In genomic region chr2:30686669-30687068, GRCh38 we compare ENCODE assay signal across 13 cellular contexts.
A peak's percentile ranks its signal among the peaks of the same experiment; 100 is the strongest.
DNase-seq lines count a peak whose midpoint lies in the region; ATAC-seq and TF ChIP-seq lines count a peak whose summit lies in the region.
"Had no signal": no experiment of that assay in that cellular context is flagged by ENCODE, and none has a peak within 500 bp of the region (broad histone marks: within the 10 kb centered on the region; RNA-seq: fewer than 3 reads in every experiment).

No MANE protein-coding gene starts in this region.

- DNase-seq in breast epithelium (ENCODE audit: low spot score in 2 of 2): peak in 1 of 2 donors; percentile 64
- DNase-seq in mammary epithelial cell: no peak
- peak; percentile 84 for DNase-seq in NCI-H1417 treated with DMSO at 0.1 percent for 48 hours (lab: John Stamatoyannopoulos, UW)
- peak; percentile 68 for DNase-seq in esophagus muscularis mucosa (ENCODE audit: extremely low spot score)
- DNase-seq in NOMO-1 (lab: John Stamatoyannopoulos, UW; ENCODE audit: unreplicated experiment in 2 of 2): no peak
- DNase-seq: CD4-positive, alpha-beta memory T cell; DND-41; GDM1; SIG-M5 had no signal

- H4K20me1 ChIP-seq in mammary epithelial cell (ENCODE audit: insufficient read depth, low read length): no peaks in the 10 kb centered on the region

- no peaks in the 10 kb centered on the region for H3K9me3 ChIP-seq in breast epithelium
- no peaks in the 10 kb centered on the region for H3K9me3 ChIP-seq in mammary epithelial cell (replicated peaks; ENCODE audit: insufficient read depth, low read length)
- H3K9me3 ChIP-seq in esophagus muscularis mucosa: no peaks in the 10 kb centered on the region
- no peaks in the 10 kb centered on the region for H3K9me3 ChIP-seq in parathyroid adenoma (ENCODE audit: control insufficient read depth, low read length)
- H3K9me3 ChIP-seq: HAP-1 had no signal

- H2AFZ ChIP-seq in mammary epithelial cell (ENCODE audit: low read depth, low read length): no peak overlapping the region
- peak overlapping the region; percentile 33 for H2AFZ ChIP-seq in parathyroid adenoma

- TF ChIP-seq EP300 in esophagus muscularis mucosa (IDR thresholded peaks at IDR 0.05): no peak

- H3K79me2 ChIP-seq in mammary epithelial cell (ENCODE audit: insufficient read depth, low read length) (no peaks in the 10 kb centered on the region), parathyroid adenoma (no peaks in the 10 kb centered on the region)

- no peak overlapping the region for H3K9ac ChIP-seq in mammary epithelial cell (ENCODE audit: insufficient read depth, low read length)
- no peak overlapping the region for H3K9ac ChIP-seq in parathyroid adenoma

- WGBS in mammary epithelial cell (ENCODE audit: low coverage, missing lambda C conversion rate): 21% methylated on average over 4 of the region's 4 CpGs
- WGBS in esophagus muscularis mucosa: 42% methylated on average over 4 of the region's 4 CpGs

- H3K4me2 ChIP-seq in mammary epithelial cell (ENCODE audit: insufficient read depth, low read depth, low read length) (no peak overlapping the region), parathyroid adenoma (ENCODE audit: low read length) (no peak overlapping the region)

- in situ Hi-C loops in mammary epithelial cell (cut with MboI; ENCODE audit: low sequenced_read_pairs in 2 of 2): no loop called here

- H3K27ac ChIP-seq in breast epithelium (peak overlapping the region; percentile 18 to 25), mammary epithelial cell (ENCODE audit: insufficient read depth, low read depth, low read length) (no peak overlapping the region), esophagus muscularis mucosa (replicated peaks in 1 of 4) (peak overlapping the region; percentile 55 to 67 (median 62)), parathyroid adenoma (no peak overlapping the region)

- H3K27me3 ChIP-seq in breast epithelium (no peaks in the 10 kb centered on the region), mammary epithelial cell (ENCODE audit: insufficient read depth, low read length) (no peaks in the 10 kb centered on the region), esophagus muscularis mucosa (no peaks in the 10 kb centered on the region), parathyroid adenoma (ENCODE audit: control insufficient read depth, insufficient read depth, low read length) (no peaks in the 10 kb centered on the region)

- TF ChIP-seq POLR2A in breast epithelium (IDR thresholded peaks at IDR 0.05) (no peak), esophagus muscularis mucosa (IDR thresholded peaks at IDR 0.05; ENCODE audit: low read depth) (no peak)

- intact Hi-C loops in breast epithelium (cut with DNase I; ENCODE audit: low total_unique reads): no loop called here
- intact Hi-C loops in mammary epithelial cell (cut with micrococcal nuclease): no loop called here
- intact Hi-C loops in esophagus muscularis mucosa (cut with DNase I): no loop called here

- TF ChIP-seq CTCF in breast epithelium (IDR thresholded peaks at IDR 0.05) (no peak), mammary epithelial cell (conservative IDR thresholded peaks at IDR 0.05 in 1 of 2, IDR thresholded peaks at IDR 0.05 in 1 of 2; ENCODE audit: extremely low read depth in 1 of 2, insufficient read depth in 1 of 2, low read depth in 1 of 2, low read length in 2 of 2) (no peak), esophagus muscularis mucosa (IDR thresholded peaks at IDR 0.05) (no peak), parathyroid adenoma (IDR thresholded peaks at IDR 0.05) (no peak)

- ATAC-seq in HG03520 (IDR thresholded peaks at IDR 0.05; ENCODE audit: unreplicated experiment): no peak
- ATAC-seq in HG03521 (IDR thresholded peaks at IDR 0.05; ENCODE audit: unreplicated experiment): no peak

- BruUV-seq in mammary epithelial cell (replicated peaks; lab: Mats Ljungman, UMichigan): no TSS peak

- no peaks in the 10 kb centered on the region for H3K36me3 ChIP-seq in breast epithelium
- no peaks in the 10 kb centered on the region for H3K36me3 ChIP-seq in mammary epithelial cell (ENCODE audit: insufficient read depth, low read length)
- no peaks in the 10 kb centered on the region for H3K36me3 ChIP-seq in esophagus muscularis mucosa
- H3K36me3 ChIP-seq in parathyroid adenoma (ENCODE audit: control insufficient read depth, insufficient read depth, low read length): no peaks in the 10 kb centered on the region
- H3K36me3 ChIP-seq: HAP-1 had no signal

- H3K4me3 ChIP-seq in breast epithelium: no peak overlapping the region
- H3K4me3 ChIP-seq in mammary epithelial cell (replicated peaks in 1 of 3; ENCODE audit: insufficient read depth in 1 of 3, low read depth in 2 of 3, low read length in 3 of 3): no peak overlapping the region
- H3K4me3 ChIP-seq in esophagus muscularis mucosa: no peak overlapping the region
- H3K4me3 ChIP-seq in parathyroid adenoma (ENCODE audit: low read depth, low read length): no peak overlapping the region
- H3K4me3 ChIP-seq: HAP-1 had no signal

- CTCF ChIA-PET in mammary epithelial cell (lab: Charles Lee; ENCODE audit: low non-redundant PET): no interaction called here

- dilution Hi-C loops in mammary epithelial cell (cut with HindIII; ENCODE audit: low sequenced_read_pairs): loop anchor here (10.0 kb wide), 1 partner anchor 502 kb away; no protein-coding TSS in a partner anchor

- H3K4me1 ChIP-seq in breast epithelium (no peaks in the 10 kb centered on the region), mammary epithelial cell (ENCODE audit: insufficient read depth, low read length) (no peaks in the 10 kb centered on the region), esophagus muscularis mucosa (peaks cover 27 to 65% (median 62%) of the 10 kb centered on the region in 4 donors), parathyroid adenoma (no peaks in the 10 kb centered on the region)
- H3K4me1 ChIP-seq: HAP-1 had no signal

Comparison
In these comparisons a context has a peak if more than half of its experiments do, and no peak if none do; other contexts are left out.
1. H3K27ac ChIP-seq: peak in breast epithelium (2 of 2) and esophagus muscularis mucosa (4 of 4); none in mammary epithelial cell (single experiment) and parathyroid adenoma (single experiment).
2. DNase-seq: peak in NCI-H1417 treated with DMSO at 0.1 percent for 48 hours (single experiment) and esophagus muscularis mucosa (single experiment); none in mammary epithelial cell (single experiment) and NOMO-1 (0 of 2).